ENCODE assay signal across 8 cellular contexts in the genomic region with DNA sequence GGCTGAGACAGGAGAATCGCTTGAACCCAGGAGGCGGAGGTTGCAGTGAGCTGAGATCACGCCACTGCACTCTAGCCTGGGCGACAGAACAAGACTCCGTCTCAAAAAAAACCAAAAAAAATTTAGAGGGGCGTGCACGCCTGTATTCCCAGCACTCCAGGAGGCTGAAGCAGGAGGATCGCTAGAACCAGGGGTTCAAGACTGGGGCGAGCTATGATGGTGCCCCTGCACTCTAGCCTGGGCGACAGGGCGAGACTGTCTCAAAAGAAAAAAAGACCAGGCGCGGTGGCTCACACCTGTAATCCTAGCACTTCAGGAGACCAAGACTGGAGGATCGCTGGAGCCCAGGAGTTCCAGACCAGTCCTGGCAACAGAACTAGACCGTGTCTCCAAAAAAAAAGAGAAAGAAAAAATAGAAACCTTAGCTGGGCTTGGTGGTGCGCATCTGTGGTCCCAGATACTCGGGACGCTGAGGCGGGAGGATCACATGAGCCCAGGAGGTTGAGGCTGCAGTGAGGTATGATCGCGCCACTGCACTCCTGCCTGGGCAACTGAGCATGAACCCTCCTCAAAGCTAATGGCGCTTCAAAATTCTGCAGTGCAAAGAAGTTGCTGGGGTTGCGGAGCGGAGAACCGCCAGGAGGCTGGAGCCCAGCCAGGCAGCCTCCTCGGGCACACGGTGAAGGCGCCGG. TPM values are rescaled to one million over a fixed set of nuclear protein-coding genes. Genes with fewer than 3 reads are reported as not detected.
A peak's percentile ranks its signal among the peaks of the same experiment; 100 is the strongest.
DNase-seq lines count a peak whose midpoint lies in the region; ATAC-seq and TF ChIP-seq lines count a peak whose summit lies in the region.

No MANE protein-coding gene starts in this region.

- H3K27ac ChIP-seq in IMR-90 (ENCODE audit: insufficient read depth, low read length): peak overlapping the region; percentile 94

- H3K27me3 Mint-ChIP-seq in activated T-cell treated with anti-CD3 and anti-CD28 coated beads, Interleukin-2, amount 50 U/mL, for 24 hours: no peaks in the 10 kb centered on the region

- TF ChIP-seq CTCF in IMR-90 (conservative IDR thresholded peaks at IDR 0.05; ENCODE audit: low read depth, low read length) (no peak), choroid plexus epithelial cell (conservative IDR thresholded peaks at IDR 0.05; ENCODE audit: low read depth, low read length) (peak; percentile 10)

- H3K9ac ChIP-seq in IMR-90 (ENCODE audit: low read depth, low read length) (peak overlapping the region; percentile 97), mucosa of stomach (ENCODE audit: low read length) (peak overlapping the region; percentile 96)

- H3K9me3 ChIP-seq in IMR-90 (ENCODE audit: control insufficient read depth, insufficient read depth, low read length): no peaks in the 10 kb centered on the region
- H3K9me3 ChIP-seq in mucosa of stomach (ENCODE audit: control insufficient read depth, low read length): no peaks in the 10 kb centered on the region

- H2BK5ac ChIP-seq in IMR-90 (ENCODE audit: low read depth, low read length, poor library complexity, severe bottlenecking): peak overlapping the region; percentile 92

- POLR2A ChIA-PET in IMR-90 (lab: Charles Lee; ENCODE audit: unreplicated experiment): no interaction called here

- H3K36me3 Mint-ChIP-seq in activated T-cell treated with anti-CD3 and anti-CD28 coated beads, Interleukin-2, amount 50 U/mL, for 24 hours (ENCODE audit: low read depth): peaks cover 40% of the 10 kb centered on the region

- H2AK5ac ChIP-seq in IMR-90 (ENCODE audit: low read depth, low read length): peak overlapping the region; percentile 61

- H2AK9ac ChIP-seq in IMR-90 (replicated peaks; ENCODE audit: low read depth, low read length, poor library complexity): peak overlapping the region; percentile 90

- peak overlapping the region; percentile 98 for H3K4ac ChIP-seq in IMR-90 (ENCODE audit: low read depth, low read length)

- no peak for TF ChIP-seq POLR2A in IMR-90 (IDR thresholded peaks at IDR 0.05; ENCODE audit: low read depth, low read length)

- no peaks in the 10 kb centered on the region for H3K27me3 ChIP-seq in IMR-90 (ENCODE audit: control insufficient read depth, insufficient read depth, low read length)
- H3K27me3 ChIP-seq in mucosa of stomach (ENCODE audit: control insufficient read depth, insufficient read depth, low read length): no peaks in the 10 kb centered on the region

- H3K4me1 Mint-ChIP-seq in activated T-cell treated with anti-CD3 and anti-CD28 coated beads, Interleukin-2, amount 50 U/mL, for 24 hours (ENCODE audit: low read depth): peaks cover 41% of the 10 kb centered on the region

- H3K14ac ChIP-seq in IMR-90 (replicated peaks; ENCODE audit: low read depth, low read length): peak overlapping the region; percentile 99

- H3K36me3 ChIP-seq in IMR-90 (ENCODE audit: control insufficient read depth, insufficient read depth, low read length) (peaks cover 4% of the 10 kb centered on the region; the same call in 1 of the 2 replicates), mucosa of stomach (ENCODE audit: control insufficient read depth, insufficient read depth, low read length) (no peaks in the 10 kb centered on the region)

- peak overlapping the region; percentile 94 to 99; a peak in 3 of 4 replicates for H4K8ac ChIP-seq in IMR-90 (ENCODE audit: low read depth in 2 of 2, low read length in 2 of 2)

- no peak for DNase-seq in activated T-cell treated with anti-CD3 and anti-CD28 coated beads, Interleukin-2, amount 50 U/mL, for 24 hours
- DNase-seq in activated T-cell treated with anti-CD3 and anti-CD28 coated beads, Interleukin-2, amount 50 U/mL, for 48 hours: no peak
- no peak for DNase-seq in IMR-90
- no peak for DNase-seq in choroid plexus epithelial cell (ENCODE audit: low read depth)
- no peak for DNase-seq in SHP77 treated with DMSO at 0.1 percent for 48 hours (lab: John Stamatoyannopoulos, UW)
- no peak for DNase-seq in AG08395 (ENCODE audit: low spot score)
- DNase-seq in SHP77 (lab: John Stamatoyannopoulos, UW): no peak

- intact Hi-C loops in IMR-90 (cut with micrococcal nuclease): no loop called here

- in situ Hi-C loops in IMR-90 (cut with MboI; ENCODE audit: low sequenced_read_pairs): no loop called here

- ATAC-seq in IMR-90 (ENCODE audit: low read depth): peak; percentile 18

- H2AFZ ChIP-seq in IMR-90 (replicated peaks; ENCODE audit: low read length, poor library complexity): peak overlapping the region; percentile 98

- H3K9me3 Mint-ChIP-seq in activated T-cell treated with anti-CD3 and anti-CD28 coated beads, Interleukin-2, amount 50 U/mL, for 24 hours: no peaks in the 10 kb centered on the region

- H3K4me3 Mint-ChIP-seq in activated T-cell treated with anti-CD3 and anti-CD28 coated beads, Interleukin-2, amount 50 U/mL, for 24 hours: peak overlapping the region; percentile 99

- peak overlapping the region; percentile 88 for H3K18ac ChIP-seq in IMR-90 (ENCODE audit: low read depth, low read length)

- no peak for TF ChIP-seq RAD21 in IMR-90 (IDR thresholded peaks at IDR 0.05; ENCODE audit: low read length)

- peak overlapping the region; percentile 99; the same call in 1 of the 2 replicates for H3K56ac ChIP-seq in IMR-90 (ENCODE audit: extremely low read depth, insufficient read depth, low read length)

- H3K27ac Mint-ChIP-seq in activated T-cell treated with anti-CD3 and anti-CD28 coated beads, Interleukin-2, amount 50 U/mL, for 24 hours: peak overlapping the region; percentile 100

- H3K23ac ChIP-seq in IMR-90 (ENCODE audit: low read depth, low read length): peak overlapping the region; percentile 99

- H3K4me3 ChIP-seq in IMR-90 (ENCODE audit: insufficient read depth, low read depth, low read length) (peak overlapping the region; percentile 68), choroid plexus epithelial cell (ENCODE audit: low read depth, low read length) (peak overlapping the region; percentile 92), mucosa of stomach (ENCODE audit: low read length) (peak overlapping the region; percentile 91)

- H4K20me1 ChIP-seq in IMR-90 (ENCODE audit: insufficient read depth, low read length): no peaks in the 10 kb centered on the region

- H2BK20ac ChIP-seq in IMR-90 (ENCODE audit: low read depth, low read length): no peak overlapping the region

- no peak overlapping the region; the same call in 2 of the 3 replicates for H2BK15ac ChIP-seq in IMR-90 (ENCODE audit: low read depth, low read length)

- peak overlapping the region; percentile 94 for H2BK120ac ChIP-seq in IMR-90 (ENCODE audit: low read depth, low read length)

- peak overlapping the region; percentile 47; the same call in 1 of the 2 replicates for H4K91ac ChIP-seq in IMR-90 (ENCODE audit: insufficient read depth, low read depth, low read length)

- peaks cover 7% of the 10 kb centered on the region; the same call in 1 of the 2 replicates for H3K9me1 ChIP-seq in IMR-90 (ENCODE audit: insufficient read depth, low read length)

- H3K4me1 ChIP-seq in IMR-90 (ENCODE audit: control insufficient read depth, insufficient read depth, low read length) (peaks cover 2% of the 10 kb centered on the region; the same call in 1 of the 2 replicates), mucosa of stomach (ENCODE audit: control insufficient read depth, insufficient read depth, low read length) (peaks cover 44% of the 10 kb centered on the region)

- H4K5ac ChIP-seq in IMR-90 (ENCODE audit: low read depth, low read length): peak overlapping the region; percentile 87

- H3K79me1 ChIP-seq in IMR-90 (ENCODE audit: low read depth in 1 of 2, low read length in 2 of 2): peaks cover 21 to 55% of the 10 kb centered on the region in 2 experiments; a peak in 3 of 4 replicates

- peak overlapping the region; percentile 84 for H3K4me2 ChIP-seq in IMR-90 (ENCODE audit: low read depth, low read length)

- dilution Hi-C loops in IMR-90 (cut with HindIII; ENCODE audit: low sequenced_read_pairs, unreplicated experiment): no loop called here

- 20% methylated on average over 25 of the region's 29 CpGs; no CpG with 5 or more reads in 1 of the 2 experiments for WGBS in IMR-90 (ENCODE audit: extremely low coverage in 2 of 2, insufficient read length in 1 of 2), 2 experiments

- BruUV-seq in IMR-90 (replicated peaks; lab: Mats Ljungman, UMichigan): no TSS peak

- CTCF ChIA-PET in IMR-90 (lab: Yijun Ruan, JAX): no interaction called here

TF ChIP-seq in IMR-90, 13 proteins besides CTCF, POLR2A, EP300 and RAD21 (continues in another document):
- TF ChIP-seq MXI1 (IDR thresholded peaks at IDR 0.05; ENCODE audit: borderline replicate concordance, low read depth, low read length) (no peak), NFE2L2 (IDR thresholded peaks at IDR 0.05; ENCODE audit: low read depth, low read length) (no peak), BHLHE40 (IDR thresholded peaks at IDR 0.05; ENCODE audit: low read depth, low read length) (no peak)

RNA-seq across cellular contexts. Expression of gene MBLAC1, which starts 0.4 kb away (rescaled TPM):
- 0.56 and 0.72 TPM in 2 replicates for total RNA-seq in IMR-90 (2012; rRNA removed)
- polyA plus RNA-seq in IMR-90 (2012; rRNA removed): 1.4 and 1.6 TPM in 2 replicates
- polyA plus RNA-seq in IMR-90 (2012; cell fraction: cytosol; rRNA removed): 2.8 and 3.1 TPM in 2 replicates
- polyA plus RNA-seq in IMR-90 (2012; cell fraction: nucleus; rRNA removed; ENCODE audit: low replicate concordance): 1.8 and 3.1 TPM in 2 replicates

RNA-seq across cellular contexts. Expression of gene CNPY4, which starts 7.0 kb away (rescaled TPM):
- 13.3 and 20.0 TPM in 2 replicates for total RNA-seq in IMR-90 (2012; rRNA removed)
- polyA plus RNA-seq in IMR-90 (2012; rRNA removed): 18.1 and 21.9 TPM in 2 replicates
- polyA plus RNA-seq in IMR-90 (2012; cell fraction: cytosol; rRNA removed): 9.3 and 14.0 TPM in 2 replicates
- 10.9 and 19.5 TPM in 2 replicates for polyA plus RNA-seq in IMR-90 (2012; cell fraction: nucleus; rRNA removed; ENCODE audit: low replicate concordance)

RNA-seq across cellular contexts. Expression of gene TAF6, which starts 7.2 kb away (rescaled TPM):
- 11.3 and 14.4 TPM in 2 replicates for total RNA-seq in IMR-90 (2012; rRNA removed)
- polyA plus RNA-seq in IMR-90 (2012; rRNA removed): 55.3 and 56.5 TPM in 2 replicates
- 48.4 and 56.7 TPM in 2 replicates for polyA plus RNA-seq in IMR-90 (2012; cell fraction: cytosol; rRNA removed)
- 51.7 and 92.5 TPM in 2 replicates for polyA plus RNA-seq in IMR-90 (2012; cell fraction: nucleus; rRNA removed; ENCODE audit: low replicate concordance)

RNA-seq across cellular contexts. Expression of gene LAMTOR4, which starts 22.3 kb away (rescaled TPM):
- total RNA-seq in IMR-90 (2012; rRNA removed): 131 and 134 TPM in 2 replicates
- polyA plus RNA-seq in IMR-90 (2012; rRNA removed): 268 and 289 TPM in 2 replicates
- 524 and 774 TPM in 2 replicates for polyA plus RNA-seq in IMR-90 (2012; cell fraction: cytosol; rRNA removed)
- polyA plus RNA-seq in IMR-90 (2012; cell fraction: nucleus; rRNA removed; ENCODE audit: low replicate concordance): 184 and 232 TPM in 2 replicates

RNA-seq across cellular contexts. Expression of gene AP4M1, which starts 24.9 kb away (rescaled TPM):
- total RNA-seq in IMR-90 (2012; rRNA removed): 18.6 and 21.1 TPM in 2 replicates
- polyA plus RNA-seq in IMR-90 (2012; rRNA removed): 20.5 and 21.4 TPM in 2 replicates
- polyA plus RNA-seq in IMR-90 (2012; cell fraction: cytosol; rRNA removed): 17.7 and 24.6 TPM in 2 replicates
- polyA plus RNA-seq in IMR-90 (2012; cell fraction: nucleus; rRNA removed; ENCODE audit: low replicate concordance): 52.6 and 55.7 TPM in 2 replicates
